ENCODE assay signal across 19 cellular contexts in the genomic region with DNA sequence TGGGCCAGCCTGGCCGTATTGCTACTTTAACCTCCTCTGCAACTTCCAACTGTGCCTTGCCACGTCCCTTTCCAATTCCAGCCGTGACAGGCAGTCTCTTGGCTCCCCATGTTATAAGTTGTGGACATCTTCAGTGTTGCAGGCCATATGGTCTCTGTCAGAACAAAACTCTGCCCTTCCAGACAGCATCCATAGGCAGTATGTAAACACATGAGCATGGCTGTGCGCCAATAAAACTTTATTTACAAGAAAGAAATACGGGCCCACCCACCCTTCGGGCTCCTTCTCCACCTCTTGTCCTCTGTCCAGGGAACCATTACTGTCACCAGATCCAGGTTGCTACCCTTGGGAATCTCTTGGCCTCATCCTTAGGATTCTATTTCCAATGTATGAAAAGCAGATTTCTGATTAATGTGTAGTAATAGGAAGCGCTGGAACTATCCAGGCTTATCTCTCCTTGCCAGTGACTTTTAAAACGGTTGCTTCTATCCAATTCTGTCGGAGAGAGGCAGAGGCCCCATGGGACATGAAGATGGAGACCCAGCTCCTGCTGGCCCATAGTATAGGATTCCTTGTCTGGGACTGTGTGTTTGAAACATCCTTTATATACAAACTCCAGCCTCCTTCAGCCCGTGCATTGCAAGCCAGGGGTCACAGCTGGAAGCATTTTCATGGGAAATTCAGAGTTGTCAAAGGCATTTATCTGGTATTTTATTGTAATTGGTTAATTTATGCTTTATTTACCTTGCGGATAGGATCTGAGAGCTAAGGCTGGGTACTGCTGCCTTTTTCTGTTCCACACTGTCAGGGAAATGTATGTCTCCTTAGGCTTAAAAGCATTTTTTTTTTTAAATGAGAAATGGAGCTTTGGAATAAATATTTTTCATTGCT.
DNase-seq lines count a peak whose midpoint lies in the region; ATAC-seq, FAIRE-seq and TF ChIP-seq lines count a peak whose summit lies in the region.
"Had no signal": no experiment of that assay in that cellular context is flagged by ENCODE, and none has a peak within 500 bp of the region (broad histone marks: within the 10 kb centered on the region; RNA-seq: fewer than 3 reads in every experiment).

No MANE protein-coding gene starts in this region.

- no peak for TF ChIP-seq RAD21 in HepG2 (CRISPR knock-in tag; IDR thresholded peaks at IDR 0.05)

- no peaks in the 10 kb centered on the region for H3K79me2 ChIP-seq in HepG2 (ENCODE audit: insufficient read depth, low read length)

- no peak overlapping the region for H3K4me2 ChIP-seq in HepG2 (ENCODE audit: low read depth, low read length)
- no peak overlapping the region for H3K4me2 ChIP-seq in mesenchymal stem cell (ENCODE audit: low read length, poor library complexity, severe bottlenecking)
- H3K4me2 ChIP-seq: BLaER1, PC-9 had no signal

- intact Hi-C loops in HepG2 (cut with micrococcal nuclease; ENCODE audit: unreplicated experiment) (no loop called here), right lobe of liver (cut with DNase I) (no loop called here), natural killer cell (cut with micrococcal nuclease) (no loop called here), CD14-positive monocyte (cut with micrococcal nuclease) (no loop called here)

- no peak overlapping the region for H2BK5ac ChIP-seq in mesenchymal stem cell (ENCODE audit: low read depth, low read length, poor library complexity, severe bottlenecking)

- H3K4me1 ChIP-seq in HepG2 (ENCODE audit: insufficient read depth, low read length) (peaks cover 19% of the 10 kb centered on the region; the same call in 1 of the 2 replicates), right lobe of liver (no peaks in the 10 kb centered on the region), adipocyte (ENCODE audit: control insufficient read depth, insufficient read depth, low read length) (no peaks in the 10 kb centered on the region), mesenchymal stem cell (ENCODE audit: control insufficient read depth, insufficient read depth, low read depth, low read length) (no peaks in the 10 kb centered on the region)
- H3K4me1 ChIP-seq: SJCRH30 had no signal

- H3K27me3 ChIP-seq in HepG2 (ENCODE audit: control insufficient read depth in 1 of 2, insufficient read depth in 2 of 2, low read length in 2 of 2), result peaks cover 0 to 6% of the 10 kb centered on the region in 2 experiments; a peak in 1 of 5 replicates
- no peaks in the 10 kb centered on the region for H3K27me3 ChIP-seq in right lobe of liver
- H3K27me3 ChIP-seq in adipocyte (replicated peaks; ENCODE audit: control insufficient read depth, insufficient read depth, low read length), result peaks cover 11% of the 10 kb centered on the region
- H3K27me3 ChIP-seq in mesenchymal stem cell (ENCODE audit: control insufficient read depth in 1 of 2, insufficient read depth in 1 of 2, low read length in 2 of 2), result peaks cover 0 to 11% of the 10 kb centered on the region in 2 experiments
- H3K27me3 ChIP-seq: BLaER1, SJCRH30 had no signal

- no peak overlapping the region for H3K9ac ChIP-seq in HepG2 (ENCODE audit: insufficient read depth, low read depth, low read length)
- H3K9ac ChIP-seq in adipocyte (ENCODE audit: low read length), result no peak overlapping the region
- H3K9ac ChIP-seq in mesenchymal stem cell (ENCODE audit: low read length), result no peak overlapping the region
- H3K9ac ChIP-seq: BLaER1, GM23248 had no signal

- H3K4me3 ChIP-seq in HepG2 (replicated peaks in 1 of 3; ENCODE audit: insufficient read depth in 1 of 3, low read depth in 2 of 3, low read length in 3 of 3) (no peak overlapping the region), right lobe of liver (no peak overlapping the region), adipocyte (ENCODE audit: low read length) (no peak overlapping the region), mesenchymal stem cell (ENCODE audit: insufficient read depth in 1 of 2, low read depth in 1 of 2, low read length in 2 of 2) (no peak overlapping the region)
- H3K4me3 ChIP-seq: BLaER1, GM23248, PC-9, SJCRH30 had no signal

- no peak overlapping the region for H2BK15ac ChIP-seq in mesenchymal stem cell (ENCODE audit: low read depth, poor library complexity, severe bottlenecking)

- H3K9me3 Mint-ChIP-seq in natural killer cell, result peaks cover 0 to 3% of the 10 kb centered on the region in 2 donors
- H3K9me3 Mint-ChIP-seq in CD14-positive monocyte, result peaks cover 0 to 2% (median 0%) of the 10 kb centered on the region in 7 donors
- H3K9me3 Mint-ChIP-seq: CD8-positive, alpha-beta memory T cell had no signal

- POLR2A ChIA-PET in HepG2 (lab: Yijun Ruan, JAX), result no interaction called here

- no peak overlapping the region for H4K91ac ChIP-seq in mesenchymal stem cell (ENCODE audit: low read length)

- H3K18ac ChIP-seq in mesenchymal stem cell (ENCODE audit: low read depth in 1 of 2, low read length in 2 of 2), result no peak overlapping the region

- ATAC-seq in HepG2, result no peak
- ATAC-seq in right lobe of liver, result no peak
- ATAC-seq in natural killer cell, result no peak

- DNase-seq in HepG2 (ENCODE audit: low spot score) (no peak), right lobe of liver (no peak), adipocyte (ENCODE audit: low read depth) (peak; percentile 15), mesenchymal stem cell (peak; percentile 36), GM10266 (ENCODE audit: extremely low spot score) (no peak), natural killer cell (no peak), CD14-positive monocyte (ENCODE audit: low spot score) (no peak)
- no peak for DNase-seq in stimulated activated naive CD4-positive, alpha-beta T cell (lab: John Stamatoyannopoulos, UW)
- DNase-seq: CD8-positive, alpha-beta memory T cell; GF-D8; GM23248; Kasumi-1; MM.1S; NCI-H1092 treated with DMSO at 0.1 percent for 48 hours; NCI-H187; NCI-H82; PC-9; SJCRH30 had no signal

- H3K4ac ChIP-seq in mesenchymal stem cell (ENCODE audit: low read depth in 1 of 2, low read length in 2 of 2), result no peak overlapping the region

- H2AK5ac ChIP-seq in mesenchymal stem cell (ENCODE audit: low read length, severe bottlenecking), result no peak overlapping the region

- no peak overlapping the region for H3K14ac ChIP-seq in mesenchymal stem cell (ENCODE audit: low read length in 2 of 2)

- H3K27ac ChIP-seq in HepG2 (ENCODE audit: extremely low read length, insufficient read depth, low read length) (no peak overlapping the region), right lobe of liver (no peak overlapping the region), mesenchymal stem cell (ENCODE audit: low read length, poor library complexity, severe bottlenecking) (no peak overlapping the region)
- H3K27ac ChIP-seq: BLaER1, GM23248, PC-9, SJCRH30 had no signal

- no peak overlapping the region for H2BK120ac ChIP-seq in mesenchymal stem cell (ENCODE audit: low read depth, low read length)

- H3K23ac ChIP-seq in mesenchymal stem cell (ENCODE audit: low read length in 2 of 2), result no peak overlapping the region

- peaks cover 0 to 12% of the 10 kb centered on the region in 2 donors for H3K4me1 Mint-ChIP-seq in natural killer cell
- H3K4me1 Mint-ChIP-seq in CD14-positive monocyte, result no peaks in the 10 kb centered on the region

- H3K9me3 ChIP-seq in HepG2 (ENCODE audit: low read length) (peaks cover 2% of the 10 kb centered on the region), right lobe of liver (no peaks in the 10 kb centered on the region), adipocyte (ENCODE audit: control insufficient read depth, low read length) (no peaks in the 10 kb centered on the region), mesenchymal stem cell (ENCODE audit: control insufficient read depth, low read length) (peaks cover under 1% of the 10 kb centered on the region)

- no peak for FAIRE-seq in HepG2 (lab: Jason Lieb, UNC)

- WGBS in HepG2 (ENCODE audit: low lambda C conversion rate), result 64% methylated on average over 11 of the region's 11 CpGs
- WGBS in right lobe of liver (ENCODE audit: insufficient coverage, low coverage, low lambda C conversion rate, missing lambda C conversion rate), result 83% methylated on average over 9 of the region's 11 CpGs
- WGBS in mesenchymal stem cell, result 58% methylated on average over 11 of the region's 11 CpGs

- H2BK12ac ChIP-seq in mesenchymal stem cell (ENCODE audit: low read length in 2 of 2), result no peak overlapping the region

- TF ChIP-seq CTCF in HepG2 (CRISPR knock-in tag; IDR thresholded peaks at IDR 0.05), result no peak
- no peak for TF ChIP-seq CTCF in right lobe of liver (IDR thresholded peaks at IDR 0.05)
- no peak for TF ChIP-seq CTCF in GM10266 (IDR thresholded peaks at IDR 0.05; ENCODE audit: control insufficient read depth, insufficient read depth, low read depth, missing control alignments)
- no peak for TF ChIP-seq CTCF in natural killer cell (IDR thresholded peaks at IDR 0.05)
- no peak for TF ChIP-seq CTCF in CD14-positive monocyte (IDR thresholded peaks at IDR 0.05)

- H3K79me1 ChIP-seq in mesenchymal stem cell (replicated peaks; ENCODE audit: low read length, poor library complexity, severe bottlenecking), result no peaks in the 10 kb centered on the region

- no peak overlapping the region for H3K27ac Mint-ChIP-seq in natural killer cell
- no peak overlapping the region for H3K27ac Mint-ChIP-seq in CD14-positive monocyte

- H4K20me1 ChIP-seq in HepG2 (ENCODE audit: insufficient read depth, low read length), result no peaks in the 10 kb centered on the region
- H4K20me1 ChIP-seq: BLaER1 had no signal

- H3K4me3 Mint-ChIP-seq in natural killer cell, result no peak overlapping the region
- no peak overlapping the region for H3K4me3 Mint-ChIP-seq in CD14-positive monocyte
- H3K4me3 Mint-ChIP-seq: CD8-positive, alpha-beta memory T cell had no signal

- BruUV-seq in HepG2 (replicated peaks; lab: Mats Ljungman, UMichigan), result no TSS peak

- H3K36me3 Mint-ChIP-seq in natural killer cell (no peaks in the 10 kb centered on the region), CD14-positive monocyte (no peaks in the 10 kb centered on the region)
- H3K36me3 Mint-ChIP-seq: CD8-positive, alpha-beta memory T cell had no signal

- TF ChIP-seq POLR2A in HepG2 (IDR thresholded peaks at IDR 0.05; ENCODE audit: insufficient read depth in 1 of 2, low read depth in 2 of 2, low read length in 2 of 2) (no peak), right lobe of liver (IDR thresholded peaks at IDR 0.05) (no peak)

- H3K27me3 Mint-ChIP-seq in natural killer cell (ENCODE audit: low read depth in 2 of 2) (no peaks in the 10 kb centered on the region), CD14-positive monocyte (ENCODE audit: low read depth in 3 of 3) (peaks cover 3 to 9% (median 6%) of the 10 kb centered on the region in 3 donors)

- H2AFZ ChIP-seq in HepG2 (ENCODE audit: low read length) (no peak overlapping the region), mesenchymal stem cell (ENCODE audit: low read depth, low read length) (no peak overlapping the region)
- H2AFZ ChIP-seq: GM23248, PC-9 had no signal

- TF ChIP-seq EP300 in HepG2 (IDR thresholded peaks at IDR 0.05; ENCODE audit: low read depth in 2 of 2, low read length in 2 of 2), result no peak
- TF ChIP-seq EP300 in HepG2 (CRISPR knock-in tag; IDR thresholded peaks at IDR 0.05; ENCODE audit: borderline replicate concordance), result no peak

- CTCF ChIA-PET in HepG2 (lab: Yijun Ruan, JAX; ENCODE audit: low intra/inter-chr PET ratio, low total read pairs), result no interaction called here

- in situ Hi-C loops in HepG2 (cut with HindIII; ENCODE audit: extremely low pct_ligation_motif_present, low pct_unique_long_range_greater_than_20kb), result no loop called here

- no peaks in the 10 kb centered on the region for H3K36me3 ChIP-seq in HepG2 (replicated peaks in 1 of 2; ENCODE audit: control insufficient read depth in 1 of 2, insufficient read depth in 2 of 2, low read length in 2 of 2)
- no peaks in the 10 kb centered on the region for H3K36me3 ChIP-seq in right lobe of liver
- H3K36me3 ChIP-seq in adipocyte (ENCODE audit: control insufficient read depth, insufficient read depth, low read length, severe bottlenecking), result no peaks in the 10 kb centered on the region
- H3K36me3 ChIP-seq in mesenchymal stem cell (ENCODE audit: control insufficient read depth in 1 of 2, insufficient read depth in 2 of 2, low read depth in 1 of 2, low read length in 2 of 2), result no peaks in the 10 kb centered on the region
- H3K36me3 ChIP-seq: BLaER1, SJCRH30 had no signal

- no peak overlapping the region for H4K8ac ChIP-seq in mesenchymal stem cell (ENCODE audit: low read length)

Comparison
In these comparisons a context has a peak if more than half of its experiments do, and no peak if none do; other contexts are left out.
1. DNase-seq: peak in adipocyte (single experiment) and mesenchymal stem cell (single experiment); none in HepG2 (single experiment), right lobe of liver (0 of 3), stimulated activated naive CD4-positive, alpha-beta T cell (0 of 6), GM10266 (single experiment), natural killer cell (single experiment) and CD14-positive monocyte (single experiment).